ENCODE assay signal across 8 cellular contexts in the genomic region with DNA sequence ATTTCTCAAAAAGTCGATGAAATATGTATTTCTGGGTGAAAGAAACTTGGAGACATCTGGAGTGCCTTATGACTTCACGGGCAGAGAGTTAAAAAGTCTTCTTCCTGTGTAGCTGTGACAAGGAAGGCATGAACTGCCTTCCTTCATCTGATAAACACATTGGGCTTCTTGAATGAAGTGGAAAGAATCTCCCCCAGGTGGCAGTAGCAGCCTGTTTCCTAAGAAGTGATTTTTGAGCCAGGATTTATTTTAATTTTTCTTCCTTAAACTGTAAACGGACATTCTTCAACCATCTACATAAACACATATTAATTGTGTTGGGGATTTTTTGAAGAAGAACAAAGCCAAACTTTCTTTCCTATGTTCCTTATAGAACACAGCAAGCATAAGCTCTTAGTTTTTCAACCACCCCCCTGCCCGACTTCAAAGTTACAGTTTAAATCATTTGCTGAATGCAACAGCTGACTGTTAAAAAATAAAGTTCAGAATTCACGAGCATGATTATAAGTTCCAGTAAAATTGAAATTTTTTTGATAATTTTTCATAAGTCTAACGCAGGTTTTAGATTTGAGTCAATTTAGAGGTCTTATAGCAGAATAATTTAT. TPM values are rescaled to one million over a fixed set of nuclear protein-coding genes. Genes with fewer than 3 reads are reported as not detected.
A peak's percentile ranks its signal among the peaks of the same experiment; 100 is the strongest.
DNase-seq lines count a peak whose midpoint lies in the region; ATAC-seq and TF ChIP-seq lines count a peak whose summit lies in the region.

No MANE protein-coding gene starts in this region.

- no peak overlapping the region for H2AK5ac ChIP-seq in mesendoderm (ENCODE audit: low read length)

- no peak overlapping the region for H2BK120ac ChIP-seq in mesendoderm (ENCODE audit: low read depth, low read length)

- H3K27me3 ChIP-seq in OCI-LY1 (ENCODE audit: insufficient read depth, low read length) (no peaks in the 10 kb centered on the region), mesendoderm (ENCODE audit: insufficient read depth, low read length, poor library complexity) (no peaks in the 10 kb centered on the region)

- 100% methylated on average over 1 of the region's 6 CpGs for WGBS in mesendoderm (ENCODE audit: extremely low coverage, insufficient coverage, low lambda C conversion rate)

- H3K4ac ChIP-seq in mesendoderm (ENCODE audit: low read depth, low read length) = no peak overlapping the region

- H3K27ac ChIP-seq in OCI-LY1 (ENCODE audit: low read depth, low read length, poor library complexity, severe bottlenecking) (no peak overlapping the region), mesendoderm (ENCODE audit: low read depth, low read length) (no peak overlapping the region)

- no peak overlapping the region for H3K18ac ChIP-seq in mesendoderm (ENCODE audit: low read length)

- no peak overlapping the region for H3K23ac ChIP-seq in mesendoderm (ENCODE audit: low read length)

- H3K27ac Mint-ChIP-seq in chondrocyte (ENCODE audit: unreplicated experiment) = no peak overlapping the region

- no peaks in the 10 kb centered on the region for H3K36me3 Mint-ChIP-seq in chondrocyte (ENCODE audit: low read depth)

- no peak overlapping the region for H4K8ac ChIP-seq in mesendoderm (ENCODE audit: low read depth, low read length)

- H3K36me3 ChIP-seq in OCI-LY1 (ENCODE audit: insufficient read depth, low read length) (no peaks in the 10 kb centered on the region), mesendoderm (ENCODE audit: control insufficient read depth, insufficient read depth, low read length) (no peaks in the 10 kb centered on the region)

- no peaks in the 10 kb centered on the region for H3K9me3 ChIP-seq in OCI-LY1 (ENCODE audit: low read length)

- no peak overlapping the region for H3K4me3 ChIP-seq in OCI-LY1 (ENCODE audit: low read depth, low read length, poor library complexity, severe bottlenecking)
- H3K4me3 ChIP-seq in mesendoderm (ENCODE audit: low read length) = no peak overlapping the region

- peaks cover 22% of the 10 kb centered on the region for H3K27me3 Mint-ChIP-seq in chondrocyte (ENCODE audit: low read depth)

- H3K4me2 ChIP-seq in OCI-LY1 (ENCODE audit: low read length) (no peak overlapping the region), mesendoderm (ENCODE audit: low read length) (no peak overlapping the region)

- H3K9me3 Mint-ChIP-seq in chondrocyte (ENCODE audit: low read depth) = no peaks in the 10 kb centered on the region

- ATAC-seq in GM18861 (IDR thresholded peaks at IDR 0.05; ENCODE audit: unreplicated experiment) = peak; percentile 55
- peak; percentile 70 for ATAC-seq in HG03342 (IDR thresholded peaks at IDR 0.05; ENCODE audit: unreplicated experiment)
- no peak for ATAC-seq in HG03025 (IDR thresholded peaks at IDR 0.05; ENCODE audit: low FRiP score, unreplicated experiment)

- no peak overlapping the region for H4K5ac ChIP-seq in mesendoderm (ENCODE audit: low read length)

- H2AFZ ChIP-seq in OCI-LY1 (ENCODE audit: low read length) = no peak overlapping the region

- no peak overlapping the region for H3K4me3 Mint-ChIP-seq in chondrocyte (ENCODE audit: unreplicated experiment)

- H3K4me1 ChIP-seq in OCI-LY1 (ENCODE audit: insufficient read depth, low read length, severe bottlenecking) = no peaks in the 10 kb centered on the region
- no peaks in the 10 kb centered on the region for H3K4me1 ChIP-seq in mesendoderm (ENCODE audit: control insufficient read depth, low read depth, low read length)

- DNase-seq in D341Med (ENCODE audit: low spot score) (peak; percentile 51), chondrocyte (ENCODE audit: low spot score) (no peak), mesendoderm (peak; percentile 86), activated gamma-delta T cell treated with Interleukin-2 at 50 U/mL for 16 hours (no peak)

- no peak overlapping the region for H2BK5ac ChIP-seq in mesendoderm (ENCODE audit: low read length)

- H3K56ac ChIP-seq in mesendoderm (ENCODE audit: low read length) = no peak overlapping the region

- H2BK15ac ChIP-seq in mesendoderm (replicated peaks; ENCODE audit: low read depth) = no peak overlapping the region

- TF ChIP-seq CTCF in OCI-LY1 (IDR thresholded peaks at IDR 0.05; ENCODE audit: low read length) (peak; percentile 77), chondrocyte (IDR thresholded peaks at IDR 0.05) (peak; percentile 96)

- H3K79me1 ChIP-seq in mesendoderm (ENCODE audit: low read length) = no peaks in the 10 kb centered on the region

- no peaks in the 10 kb centered on the region for H4K20me1 ChIP-seq in OCI-LY1 (ENCODE audit: insufficient read depth, low read length)

- H3F3A ChIP-seq in OCI-LY1 (ENCODE audit: insufficient read depth, low read length) = no peaks in the 10 kb centered on the region

- H3K4me1 Mint-ChIP-seq in chondrocyte (ENCODE audit: low read depth) = peaks cover 20% of the 10 kb centered on the region

- H3K9ac ChIP-seq in OCI-LY1 (ENCODE audit: low read length) (no peak overlapping the region), mesendoderm (ENCODE audit: low read length) (no peak overlapping the region)

- no peaks in the 10 kb centered on the region for H3K79me2 ChIP-seq in OCI-LY1 (ENCODE audit: insufficient read depth, low read length)
- H3K79me2 ChIP-seq in mesendoderm (ENCODE audit: control insufficient read depth, insufficient read depth, low read length) = no peaks in the 10 kb centered on the region

- no peaks in the 10 kb centered on the region for H3K9me2 ChIP-seq in OCI-LY1 (ENCODE audit: low read depth, low read length)

RNA-seq across cellular contexts. Expression of a gene that starts 1.0 kb away (rescaled TPM):
- total RNA-seq in chondrocyte = not detected in 3 replicates
- polyA plus RNA-seq in mesendoderm (2013, experiment 1 of 2) = not detected
- polyA plus RNA-seq in mesendoderm (2013, experiment 2 of 2) = not detected

RNA-seq across cellular contexts. Expression of a gene that starts 53.2 kb away (rescaled TPM):
- 37.4 to 42.8 TPM (median 37.9 TPM) in 3 replicates for total RNA-seq in chondrocyte
- 82.2 TPM for polyA plus RNA-seq in mesendoderm (2013, experiment 1 of 2)
- 84.6 TPM for polyA plus RNA-seq in mesendoderm (2013, experiment 2 of 2)

RNA-seq across cellular contexts. Expression of a gene that starts 53.5 kb away (rescaled TPM):
- 26.0 to 38.3 TPM (median 28.2 TPM) in 3 replicates for total RNA-seq in chondrocyte
- polyA plus RNA-seq in mesendoderm (2013, experiment 1 of 2) = 6.6 TPM
- polyA plus RNA-seq in mesendoderm (2013, experiment 2 of 2) = 6.2 TPM

Comparison
In these comparisons a context has a peak if more than half of its experiments do, and no peak if none do; other contexts are left out.
1. DNase-seq: peak in D341Med (single experiment) and mesendoderm (single experiment); none in chondrocyte (single experiment) and activated gamma-delta T cell treated with Interleukin-2 at 50 U/mL for 16 hours (single experiment).